In the genomic region with DNA sequence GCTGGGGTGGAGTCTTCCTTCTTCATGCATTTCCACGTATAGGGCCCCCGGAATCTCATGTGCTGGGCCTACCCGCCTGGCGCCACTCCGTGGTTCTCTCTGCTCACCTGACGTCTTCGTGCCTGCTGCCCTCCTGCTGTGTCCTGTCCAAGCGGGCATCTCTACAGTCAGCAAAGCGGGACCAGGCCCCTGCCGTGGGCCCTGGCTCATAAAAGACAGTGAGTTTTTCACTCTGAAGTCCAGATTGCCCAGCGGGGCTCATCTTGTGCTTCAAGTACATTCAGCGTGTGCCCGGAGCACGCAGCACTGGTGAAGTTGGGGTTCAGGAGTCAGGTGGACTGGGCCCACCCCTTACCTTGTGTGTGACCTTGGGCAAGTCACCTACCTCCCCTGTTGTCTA, we compare ENCODE assay signal across 23 cellular contexts.
"Had no signal": no experiment of that assay in that cellular context is flagged by ENCODE, and none has a peak within 500 bp of the region (broad histone marks: within the 10 kb centered on the region; RNA-seq: fewer than 3 reads in every experiment).

No MANE protein-coding gene starts in this region.

- H3K27me3 ChIP-seq: brain microvascular endothelial cell had no signal

- H3K36me3 ChIP-seq: brain microvascular endothelial cell, WERI-Rb-1 had no signal

- ATAC-seq: activated CD4-positive, CD25-positive, alpha-beta regulatory T cell treated with anti-CD3 and anti-CD28 coated beads, Interleukin-2, amount 50 U/mL, for 24 hours; esophagus mucosa; T-helper 17 cell had no signal

- FAIRE-seq: astrocyte, bronchial epithelial cell, colon, frontal cortex had no signal

- DNase-seq: activated B cell treated with CpG ODN at 0.5 μM for 24 hours; activated CD4-positive, alpha-beta memory T cell treated with anti-CD3 and anti-CD28 coated beads for 36 hours; activated CD4-positive, alpha-beta T cell treated with anti-CD3 and anti-CD28 coated beads for 48 hours; activated effector memory CD4-positive, alpha-beta T cell treated with anti-CD3 and anti-CD28 coated beads, Interleukin-2, amount 50 U/mL, for 16 hours; activated naive CD4-positive, alpha-beta T cell treated with anti-CD3 and anti-CD28 coated beads, Interleukin-2, amount 10 ng/mL, durations not matched to agents 7 days and 5 days; activated T-cell treated with anti-CD3 and anti-CD28 coated beads, Interleukin-2, amount 50 U/mL, for 1 hour; activated T-cell treated with anti-CD3 and anti-CD28 coated beads, Interleukin-2, amount 50 U/mL, for 48 hours; amniotic stem cell; anterior cingulate cortex; brain microvascular endothelial cell; effector CD8-positive, alpha-beta T cell; foreskin fibroblast; head of caudate nucleus; T-helper 1 cell; T-helper 17 cell; T1000; WERI-Rb-1 had no signal

- H3K27ac ChIP-seq: brain microvascular endothelial cell, WERI-Rb-1 had no signal
